Comparison of ENCODE assay signal across 16 cellular contexts in genomic region chr1:20983297-20983889, GRCh38.
DNase-seq lines count a peak whose midpoint lies in the region; ATAC-seq and TF ChIP-seq lines count a peak whose summit lies in the region.
"Had no signal": no experiment of that assay in that cellular context is flagged by ENCODE, and none has a peak within 500 bp of the region (broad histone marks: within the 10 kb centered on the region; RNA-seq: fewer than 3 reads in every experiment).

No MANE protein-coding gene starts in this region.

- no peak overlapping the region for H3K4me2 ChIP-seq in OCI-LY7 (ENCODE audit: low read length)
- H3K4me2 ChIP-seq: BLaER1 treated with 17β-estradiol and CSF1 and Interleukin-3, amounts not matched to agents 10 nM and 100 nM had no signal

- peaks cover 2% of the 10 kb centered on the region; the same call in 1 of the 2 replicates for H3K27me3 Mint-ChIP-seq in HFFc6 (ENCODE audit: insufficient read depth)
- H3K27me3 Mint-ChIP-seq in memory B cell = no peaks in the 10 kb centered on the region
- H3K27me3 Mint-ChIP-seq: activated B cell treated with CpG ODN at 0.5 μM for 24 hours; dendritic cell treated with granulocyte-macrophage colony-stimulating factor and Interleukin-4, amounts not matched to agents 40 ng/mL and 50 ng/mL, for 4 days had no signal

- H3K27ac Mint-ChIP-seq in HFFc6 (peak overlapping the region; percentile 34), memory B cell (peak overlapping the region; percentile 65)
- H3K27ac Mint-ChIP-seq: activated B cell treated with CpG ODN at 0.5 μM for 24 hours; dendritic cell treated with granulocyte-macrophage colony-stimulating factor and Interleukin-4, amounts not matched to agents 40 ng/mL and 50 ng/mL, for 4 days; T-helper 1 cell treated with Interleukin-12 subunit alpha and Interleukin-12 subunit beta and Interleukin-4 antibody, amounts not matched to agents 30 μg/mL and 1 μg/mL, for 36 hours had no signal

- H4K20me1 ChIP-seq in OCI-LY7 (ENCODE audit: insufficient read depth, low read length) = 0 out of 2 replicates have a peak, but pooled peaks cover 4% of the 10 kb centered on the region

- H3K4me3 Mint-ChIP-seq in HFFc6 (no peak overlapping the region), memory B cell (no peak overlapping the region)
- H3K4me3 Mint-ChIP-seq: activated B cell treated with CpG ODN at 0.5 μM for 24 hours; dendritic cell treated with granulocyte-macrophage colony-stimulating factor and Interleukin-4, amounts not matched to agents 40 ng/mL and 50 ng/mL, for 4 days; T-helper 1 cell treated with Interleukin-12 subunit alpha and Interleukin-12 subunit beta and Interleukin-4 antibody, amounts not matched to agents 30 μg/mL and 1 μg/mL, for 36 hours had no signal

- no peaks in the 10 kb centered on the region for H3K9me2 ChIP-seq in OCI-LY7 (ENCODE audit: insufficient read depth, low read length)

- no peak for ATAC-seq in memory B cell (ENCODE audit: low read depth)

- no peaks in the 10 kb centered on the region for H3K79me2 ChIP-seq in OCI-LY7 (ENCODE audit: insufficient read depth, low read depth, low read length)

- POLR2A ChIA-PET in OCI-LY7 (lab: Charles Lee) = interaction anchor here (0.6 kb wide), 1 partner anchor 461 kb away, joined by 3 read pairs; no protein-coding TSS in a partner anchor

- no peaks in the 10 kb centered on the region for H3K9me3 ChIP-seq in OCI-LY7 (ENCODE audit: low read length)
- H3K9me3 ChIP-seq: BLaER1 treated with 17β-estradiol and CSF1 and Interleukin-3, amounts not matched to agents 10 nM and 100 nM; esophagus muscularis mucosa; prostate gland had no signal

- no peaks in the 10 kb centered on the region; the same call in 1 of the 2 replicates for H3K36me3 ChIP-seq in OCI-LY7 (ENCODE audit: insufficient read depth, low read length)
- H3K36me3 ChIP-seq: prostate gland had no signal

- H3K36me3 Mint-ChIP-seq in HFFc6 (ENCODE audit: low read depth) (peaks cover 11% of the 10 kb centered on the region; the same call in 1 of the 2 replicates), memory B cell (peaks cover 15% of the 10 kb centered on the region)

- no peak overlapping the region for H3K4me3 ChIP-seq in OCI-LY7 (ENCODE audit: low read depth, low read length, poor library complexity, severe bottlenecking)
- H3K4me3 ChIP-seq: BLaER1 treated with 17β-estradiol and CSF1 and Interleukin-3, amounts not matched to agents 10 nM and 100 nM; esophagus muscularis mucosa; prostate gland had no signal

- H3K9me3 Mint-ChIP-seq in HFFc6 (no peaks in the 10 kb centered on the region), memory B cell (no peaks in the 10 kb centered on the region)
- H3K9me3 Mint-ChIP-seq: activated B cell treated with CpG ODN at 0.5 μM for 24 hours; dendritic cell treated with granulocyte-macrophage colony-stimulating factor and Interleukin-4, amounts not matched to agents 40 ng/mL and 50 ng/mL, for 4 days; T-helper 1 cell treated with Interleukin-12 subunit alpha and Interleukin-12 subunit beta and Interleukin-4 antibody, amounts not matched to agents 30 μg/mL and 1 μg/mL, for 36 hours had no signal

- TF ChIP-seq CTCF in HFFc6 (IDR thresholded peaks at IDR 0.05) (no peak), OCI-LY7 (conservative IDR thresholded peaks at IDR 0.05; ENCODE audit: low read length) (peak; percentile 45)

- H3K4me1 Mint-ChIP-seq in HFFc6 (ENCODE audit: low read depth) (peaks cover 58% of the 10 kb centered on the region), memory B cell (peaks cover 4% of the 10 kb centered on the region)
- H3K4me1 Mint-ChIP-seq: activated B cell treated with CpG ODN at 0.5 μM for 24 hours had no signal

- intact Hi-C loops in OCI-LY7 (cut with micrococcal nuclease; ENCODE audit: unreplicated experiment) = loop anchor here (2.0 kb wide), 1 partner anchor 211 kb away; no protein-coding TSS in a partner anchor

- H3K27ac ChIP-seq in OCI-LY7 (ENCODE audit: low read depth, low read length, poor library complexity, severe bottlenecking) = no peak overlapping the region
- H3K27ac ChIP-seq: BLaER1 treated with 17β-estradiol and CSF1 and Interleukin-3, amounts not matched to agents 10 nM and 100 nM; esophagus muscularis mucosa; prostate gland; RWPE1 had no signal

- H2AFZ ChIP-seq in OCI-LY7 (ENCODE audit: low read length) = no peak overlapping the region

- H3K4me1 ChIP-seq in OCI-LY7 (ENCODE audit: insufficient read depth, low read length, poor library complexity, severe bottlenecking) = no peaks in the 10 kb centered on the region
- H3K4me1 ChIP-seq: prostate gland had no signal

- DNase-seq in DMS153 (lab: John Stamatoyannopoulos, UW) (peak; percentile 50), HFFc6 (no peak), OCI-LY7 (ENCODE audit: low spot score) (no peak), memory B cell (ENCODE audit: low spot score in 2 of 2) (no peak), GM19240 (ENCODE audit: insufficient read length, low spot score) (no peak), NCI-H524 (lab: John Stamatoyannopoulos, UW) (no peak), medulla oblongata (ENCODE audit: extremely low spot score) (no peak)
- DNase-seq in stimulated activated CD4-positive, alpha-beta T cell treated with anti-CD3 and anti-CD28 coated beads, Interleukin-2, amount 100 ng/mL, for 24 hours = no peak
- DNase-seq: activated B cell treated with CpG ODN at 0.5 μM for 24 hours; stimulated activated CD4-positive, alpha-beta T cell treated with anti-CD3 and anti-CD28 coated beads, Interleukin-12 subunit alpha, Interleukin-12 subunit beta, amount 100 ng/mL, for 4 hours had no signal

- CTCF ChIA-PET in OCI-LY7 (lab: Charles Lee; ENCODE audit: unreplicated experiment) = no interaction called here

- BruUV-seq in OCI-LY7 (replicated peaks; lab: Mats Ljungman, UMichigan) = no TSS peak
